ENCODE assay signal across 1 cellular context in the genomic region with DNA sequence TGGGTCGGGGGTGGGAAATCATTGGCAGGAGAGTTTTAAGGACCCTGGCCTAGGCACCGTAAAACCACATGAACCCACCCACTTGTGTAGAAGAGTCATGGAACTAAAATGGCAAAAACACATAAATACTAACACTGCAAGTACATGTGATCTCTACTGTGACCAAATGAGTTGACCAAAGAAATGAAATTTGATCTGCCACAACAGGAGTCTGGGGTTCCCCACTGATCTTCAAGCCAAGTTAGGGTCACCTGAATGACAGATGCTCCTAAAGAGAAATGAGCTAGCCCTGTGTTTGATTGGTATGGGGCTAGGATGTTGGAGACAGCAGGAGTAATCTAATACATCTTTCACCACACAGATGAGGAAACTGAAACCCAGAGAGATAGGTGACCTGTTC.
TF ChIP-seq lines count a peak whose summit lies in the region.

No MANE protein-coding gene starts in this region.

TF ChIP-seq in GM12891, 5 proteins besides CTCF, POLR2A, EP300 and RAD21 (continued from another document):
- TF ChIP-seq TAF1 (IDR thresholded peaks at IDR 0.05; ENCODE audit: low read depth, low read length): no peak
- no peak for TF ChIP-seq POLR2AphosphoS5 (IDR thresholded peaks at IDR 0.05; ENCODE audit: low read depth, low read length)
- TF ChIP-seq PAX5 (IDR thresholded peaks at IDR 0.05; ENCODE audit: insufficient read depth, low read length, severe bottlenecking): no peak
- no peak for TF ChIP-seq SPI1 (IDR thresholded peaks at IDR 0.05; ENCODE audit: low read depth, low read length)
TF ChIP-seq in GM12891: peak in this region for 0.
